Comparison of ENCODE assay signal across 8 cellular contexts in the genomic region with DNA sequence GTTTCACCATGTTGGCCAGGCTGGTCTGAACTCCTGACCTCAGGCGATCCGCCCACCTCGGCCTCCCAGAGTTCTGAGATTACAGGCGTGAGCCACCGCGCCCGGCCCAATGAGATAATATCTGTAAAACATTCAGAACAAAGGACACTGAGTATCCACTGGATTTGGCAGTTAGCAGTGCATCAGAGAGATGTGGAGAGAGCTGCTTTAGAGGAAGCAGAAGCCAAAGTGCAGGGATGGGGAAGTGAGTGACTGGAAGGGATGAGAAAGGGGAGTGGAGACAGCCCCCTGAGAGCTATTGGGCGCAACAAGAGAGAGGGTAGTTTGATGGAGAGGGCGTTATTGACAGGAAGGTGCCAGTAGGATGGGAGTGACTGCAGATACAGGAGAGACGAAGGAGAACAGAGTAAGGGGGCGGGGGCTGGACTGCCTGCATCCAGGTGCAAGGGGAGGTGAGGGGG.
A peak's percentile ranks its signal among the peaks of the same experiment; 100 is the strongest.
DNase-seq lines count a peak whose midpoint lies in the region; ATAC-seq and TF ChIP-seq lines count a peak whose summit lies in the region.

No MANE protein-coding gene starts in this region.

- no peaks in the 10 kb centered on the region for H3K36me3 ChIP-seq in KMS-11 (ENCODE audit: insufficient read depth)
- H3K36me3 ChIP-seq in PC-3 (ENCODE audit: low read depth, low read length), result no peaks in the 10 kb centered on the region

- H4K20me1 ChIP-seq in KMS-11 (ENCODE audit: insufficient read depth) (no peaks in the 10 kb centered on the region), PC-3 (ENCODE audit: low read length) (no peaks in the 10 kb centered on the region)

- H3K4me3 ChIP-seq in KMS-11 (IDR thresholded peaks at IDR 0.05; ENCODE audit: insufficient read depth, low read depth, low read length), result no peak overlapping the region
- H3K4me3 ChIP-seq in PC-3 (ENCODE audit: low read length), result no peak overlapping the region

- H3K79me2 ChIP-seq in KMS-11 (ENCODE audit: insufficient read depth, low read depth) (no peaks in the 10 kb centered on the region), PC-3 (ENCODE audit: low read length) (no peaks in the 10 kb centered on the region)

- CTCF ChIA-PET in PC-3 (lab: Charles Lee), result no interaction called here

- peaks cover 14% of the 10 kb centered on the region for H3K4me1 ChIP-seq in KMS-11 (ENCODE audit: low read depth, poor library complexity, severe bottlenecking)
- peaks cover 16% of the 10 kb centered on the region for H3K4me1 ChIP-seq in PC-3 (ENCODE audit: insufficient read depth, low read length)

- TF ChIP-seq CTCF in KMS-11 (conservative IDR thresholded peaks at IDR 0.05; ENCODE audit: low read depth, low read length) (no peak), PC-3 (conservative IDR thresholded peaks at IDR 0.05; ENCODE audit: low read depth, low read length) (no peak)

- intact Hi-C loops in PC-3 (cut with micrococcal nuclease), result loop anchor here (10.0 kb wide), 1 partner anchor 52 kb away; no protein-coding TSS in a partner anchor

- no peaks in the 10 kb centered on the region for H3K9me3 ChIP-seq in PC-3 (ENCODE audit: low read length)

- H2AFZ ChIP-seq in KMS-11 (ENCODE audit: low read depth) (peak overlapping the region; percentile 47; the same call in 1 of the 2 replicates), PC-3 (ENCODE audit: low read length) (no peak overlapping the region; the same call in 1 of the 2 replicates)

- H3K27ac ChIP-seq in KMS-11 (no peak overlapping the region), PC-3 (ENCODE audit: low read length) (peak overlapping the region; percentile 8)

- H3K4me2 ChIP-seq in KMS-11 (peak overlapping the region; percentile 39; the same call in 1 of the 2 replicates), PC-3 (ENCODE audit: low read length) (peak overlapping the region; percentile 47)

- H3K9ac ChIP-seq in KMS-11 (no peak overlapping the region), PC-3 (ENCODE audit: low read length) (no peak overlapping the region)

- H3F3A ChIP-seq in PC-3 (ENCODE audit: low read length, unreplicated experiment), result no peaks in the 10 kb centered on the region

- DNase-seq in COR-L47 (lab: John Stamatoyannopoulos, UW), result peak; percentile 74
- peak; percentile 29 for DNase-seq in PC-3
- peak; percentile 47 for DNase-seq in iPS-NIHi7 (ENCODE audit: extremely low spot score)

- ATAC-seq in PC-3 (no peak), GM21515 (IDR thresholded peaks at IDR 0.05; ENCODE audit: unreplicated experiment) (no peak), HG02870 (IDR thresholded peaks at IDR 0.05; ENCODE audit: unreplicated experiment) (no peak), GM21717 (IDR thresholded peaks at IDR 0.05; ENCODE audit: unreplicated experiment) (no peak), HG02610 (IDR thresholded peaks at IDR 0.05; ENCODE audit: unreplicated experiment) (no peak)

- BruUV-seq in PC-3 (replicated peaks; lab: Mats Ljungman, UMichigan), result no TSS peak

- no peaks in the 10 kb centered on the region for H3K9me2 ChIP-seq in PC-3 (replicated peaks; ENCODE audit: low read length)

- POLR2A ChIA-PET in PC-3 (lab: Charles Lee; ENCODE audit: unreplicated experiment), result no interaction called here

- H3K27me3 ChIP-seq in KMS-11 (ENCODE audit: insufficient read depth, low read depth) (no peaks in the 10 kb centered on the region), PC-3 (ENCODE audit: low read length) (no peaks in the 10 kb centered on the region)
